ENCODE assay signal across 9 cellular contexts in genomic region chr14:95318399-95318834, GRCh38. TPM values are rescaled to one million over a fixed set of nuclear protein-coding genes. Genes with fewer than 3 reads are reported as not detected.
DNase-seq lines count a peak whose midpoint lies in the region; ATAC-seq and TF ChIP-seq lines count a peak whose summit lies in the region.
"Had no signal": no experiment of that assay in that cellular context is flagged by ENCODE, and none has a peak within 500 bp of the region (broad histone marks: within the 10 kb centered on the region; RNA-seq: fewer than 3 reads in every experiment).

No MANE protein-coding gene starts in this region.

- H3K27ac Mint-ChIP-seq in CD8-positive, alpha-beta memory T cell, result peak overlapping the region in 1 of 8 donors; percentile 27

- no peaks in the 10 kb centered on the region for H3K36me3 Mint-ChIP-seq in CD8-positive, alpha-beta memory T cell

- no peak overlapping the region for H3K4me3 ChIP-seq in CD8-positive, alpha-beta memory T cell (ENCODE audit: low read length)
- H3K4me3 ChIP-seq in Panc1 (ENCODE audit: low read depth in 2 of 2, low read length in 2 of 2), result peak overlapping the region; percentile 70 to 72
- H3K4me3 ChIP-seq in epithelial cell of esophagus (ENCODE audit: low read length), result peak overlapping the region; percentile 56
- peak overlapping the region; percentile 86 to 90 for H3K4me3 ChIP-seq in prostate gland

- intact Hi-C loops in Panc1 (cut with micrococcal nuclease; ENCODE audit: unreplicated experiment) (no loop called here), prostate gland (cut with DNase I) (loop anchor here (10.0 kb wide), 1 partner anchor 104 kb away; no protein-coding TSS in a partner anchor)

- no peak overlapping the region for H3K27ac ChIP-seq in CD8-positive, alpha-beta memory T cell (ENCODE audit: low read depth, low read length)
- H3K27ac ChIP-seq in Panc1 (ENCODE audit: low read length), result peak overlapping the region; percentile 63; the same call in 1 of the 2 replicates
- peak overlapping the region; percentile 77 to 78 for H3K27ac ChIP-seq in prostate gland

- H3K36me3 ChIP-seq in CD8-positive, alpha-beta memory T cell (ENCODE audit: insufficient read depth, low read length), result no peaks in the 10 kb centered on the region
- no peaks in the 10 kb centered on the region for H3K36me3 ChIP-seq in Panc1 (ENCODE audit: control insufficient read depth, insufficient read depth, low read length)
- H3K36me3 ChIP-seq in prostate gland, result no peaks in the 10 kb centered on the region

- no peak for TF ChIP-seq CTCF in Panc1 (IDR thresholded peaks at IDR 0.05)
- TF ChIP-seq CTCF in epithelial cell of esophagus (IDR thresholded peaks at IDR 0.05; ENCODE audit: insufficient read depth, low read depth, low read length, missing control alignments), result no peak
- no peak for TF ChIP-seq CTCF in prostate gland (IDR thresholded peaks at IDR 0.05)

- peaks cover 10% of the 10 kb centered on the region for H3K27me3 ChIP-seq in CD8-positive, alpha-beta memory T cell (ENCODE audit: insufficient read depth, low read length, poor library complexity, severe bottlenecking)
- H3K27me3 ChIP-seq in Panc1 (ENCODE audit: control insufficient read depth, insufficient read depth, low read length), result no peaks in the 10 kb centered on the region
- no peaks in the 10 kb centered on the region for H3K27me3 ChIP-seq in prostate gland (replicated peaks; ENCODE audit: insufficient read depth)

- no peak for ATAC-seq in Panc1
- ATAC-seq in HG03521 (IDR thresholded peaks at IDR 0.05; ENCODE audit: unreplicated experiment), result no peak
- ATAC-seq in GM19023 (IDR thresholded peaks at IDR 0.05; ENCODE audit: unreplicated experiment), result no peak
- ATAC-seq in GM19328 (IDR thresholded peaks at IDR 0.05; ENCODE audit: unreplicated experiment), result no peak

- H3K4me3 Mint-ChIP-seq in CD8-positive, alpha-beta memory T cell, result peak overlapping the region; percentile 57 to 90 (median 73)

- BruUV-seq in Panc1 (replicated peaks; lab: Mats Ljungman, UMichigan), result no TSS peak

- peaks cover 5% of the 10 kb centered on the region for H3K4me1 ChIP-seq in CD8-positive, alpha-beta memory T cell (ENCODE audit: insufficient read depth, low read length)
- H3K4me1 ChIP-seq in Panc1 (ENCODE audit: control insufficient read depth, insufficient read depth, low read length), result peaks cover 38% of the 10 kb centered on the region
- H3K4me1 ChIP-seq in prostate gland (replicated peaks), result peaks cover 10% of the 10 kb centered on the region

- no peak for DNase-seq in CD8-positive, alpha-beta memory T cell
- no peak for DNase-seq in Panc1 (ENCODE audit: low read depth, low spot score)
- DNase-seq in epithelial cell of esophagus (ENCODE audit: low read depth), result no peak
- DNase-seq in prostate gland (ENCODE audit: low spot score), result no peak
- DNase-seq in EL, result no peak
- DNase-seq: NK-92 treated with Interleukin-12 subunit alpha and Interleukin-12 subunit beta, amount 100 ng/mL, for 24 hours had no signal

- WGBS in prostate gland, result 76% methylated on average over 7 of the region's 7 CpGs

- no peaks in the 10 kb centered on the region for H3K9me3 Mint-ChIP-seq in CD8-positive, alpha-beta memory T cell

- peaks cover 15 to 46% of the 10 kb centered on the region in 2 donors for H3K27me3 Mint-ChIP-seq in CD8-positive, alpha-beta memory T cell

- H3K4me1 Mint-ChIP-seq in CD8-positive, alpha-beta memory T cell, result peaks cover 13 to 15% (median 15%) of the 10 kb centered on the region in 3 donors

- H3K9me3 ChIP-seq in CD8-positive, alpha-beta memory T cell (ENCODE audit: low read length), result no peaks in the 10 kb centered on the region
- no peaks in the 10 kb centered on the region for H3K9me3 ChIP-seq in Panc1 (ENCODE audit: control insufficient read depth, insufficient read depth, low read depth, low read length)
- H3K9me3 ChIP-seq in prostate gland, result no peaks in the 10 kb centered on the region

- TF ChIP-seq POLR2A in prostate gland (IDR thresholded peaks at IDR 0.05), result no peak

- in situ Hi-C loops in Panc1 (cut with HindIII; ENCODE audit: low pct_unique_long_range_greater_than_20kb, low sequenced_read_pairs), result no loop called here

- CTCF ChIA-PET in CD8-positive, alpha-beta memory T cell (lab: Charles Lee), result no interaction called here
- CTCF ChIA-PET in Panc1 (lab: Charles Lee), result no interaction called here

- POLR2A ChIA-PET in CD8-positive, alpha-beta memory T cell (lab: Charles Lee), result no interaction called here
- POLR2A ChIA-PET in Panc1 (lab: Charles Lee), result no interaction called here

RNA-seq across cellular contexts. Expression of gene CLMN, which starts 1.3 kb away (rescaled TPM):
- under 1 TPM; 0.29 to 0.72 TPM for total RNA-seq in CD8-positive, alpha-beta memory T cell
- 0.15 TPM for polyA plus RNA-seq in CD8-positive, alpha-beta memory T cell
- 34.9 TPM for total RNA-seq in Panc1 (2021; ENCODE audit: unreplicated experiment)
- 11.4 TPM for polyA plus RNA-seq in Panc1 (2012; ENCODE audit: insufficient read length)
- total RNA-seq in prostate gland, result 10 to 100 TPM; 24.6 to 39.3 TPM

Comparison
In these comparisons a context has a peak if more than half of its experiments do, and no peak if none do; other contexts are left out.
1. RNA of gene CLMN, which starts 1.3 kb away (total RNA-seq): 24.6 to 39.3 TPM in prostate gland and 34.9 TPM in Panc1 (single experiment); 0.29 to 0.72 TPM in CD8-positive, alpha-beta memory T cell; every median in the first group is over 10 times any median in the second.